28 cellular contexts compared by ENCODE assay signal in the genomic region with DNA sequence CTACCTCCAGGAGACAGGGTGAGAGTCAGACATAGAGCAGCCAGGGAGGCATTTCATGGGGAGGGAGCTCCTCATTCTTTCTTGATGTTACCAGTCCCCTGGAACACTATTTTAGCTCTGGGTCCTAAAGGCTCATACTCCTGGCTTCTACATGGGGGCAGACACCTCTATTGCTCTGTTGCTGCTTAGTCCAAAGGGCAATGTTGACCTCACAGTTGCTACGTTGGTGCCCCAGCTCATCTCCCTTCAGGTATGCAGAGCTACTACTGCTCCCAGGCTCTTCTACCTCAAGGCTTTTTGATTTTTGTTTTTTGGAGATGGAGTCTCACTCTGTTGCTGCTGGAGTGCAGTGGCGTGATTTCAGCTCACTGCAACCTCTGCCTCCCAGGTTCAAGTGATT. TPM values are rescaled to one million over a fixed set of nuclear protein-coding genes. Genes with fewer than 3 reads are reported as not detected.
"Had no signal": no experiment of that assay in that cellular context is flagged by ENCODE, and none has a peak within 500 bp of the region (broad histone marks: within the 10 kb centered on the region; RNA-seq: fewer than 3 reads in every experiment).

No MANE protein-coding gene starts in this region.

- H3K27me3 ChIP-seq: colonic mucosa, dorsolateral prefrontal cortex, esophagus muscularis mucosa, esophagus squamous epithelium, foreskin keratinocyte, gastrocnemius medialis, gastroesophageal sphincter, heart left ventricle, heart right ventricle had no signal

- FAIRE-seq: colon, endometrium, endothelial cell of umbilical vein, frontal cortex had no signal

- H3K27ac ChIP-seq: colonic mucosa, coronary artery, dorsolateral prefrontal cortex, epithelial cell of prostate, esophagus muscularis mucosa, esophagus squamous epithelium, foreskin keratinocyte, gastrocnemius medialis, gastroesophageal sphincter, heart left ventricle, heart right ventricle had no signal

- H3K9me3 ChIP-seq: colonic mucosa had no signal

- H3K4me3 ChIP-seq: colonic mucosa, coronary artery, dorsolateral prefrontal cortex, esophagus muscularis mucosa, esophagus squamous epithelium, gastrocnemius medialis, gastroesophageal sphincter, heart left ventricle, heart right ventricle had no signal

- H3K4me1 ChIP-seq: colonic mucosa, esophagus muscularis mucosa, esophagus squamous epithelium, foreskin keratinocyte, gastrocnemius medialis, gastroesophageal sphincter, heart left ventricle, heart right ventricle had no signal

- ATAC-seq: effector memory CD8-positive, alpha-beta T cell; esophagus mucosa; foreskin keratinocyte; gastrocnemius medialis; gastroesophageal sphincter; heart left ventricle; heart right ventricle had no signal

- DNase-seq: colonic mucosa; cortex of kidney; dermis blood vessel endothelial cell; dorsolateral prefrontal cortex; effector CD4-positive, alpha-beta T cell; effector CD8-positive, alpha-beta T cell; effector memory CD4-positive, alpha-beta T cell; effector memory CD8-positive, alpha-beta T cell; endodermal cell; erythroblast; esophagus squamous epithelium; foreskin fibroblast; foreskin keratinocyte; foreskin melanocyte; gastrocnemius medialis; glutamatergic neuron; head of caudate nucleus; heart left ventricle; heart right ventricle had no signal

RNA-seq across cellular contexts. Expression of gene ITGA9, which starts 32.0 kb away (rescaled TPM):
- polyA plus RNA-seq: foreskin keratinocyte had no signal
